Comparison of ENCODE assay signal across 29 cellular contexts in the genomic region with DNA sequence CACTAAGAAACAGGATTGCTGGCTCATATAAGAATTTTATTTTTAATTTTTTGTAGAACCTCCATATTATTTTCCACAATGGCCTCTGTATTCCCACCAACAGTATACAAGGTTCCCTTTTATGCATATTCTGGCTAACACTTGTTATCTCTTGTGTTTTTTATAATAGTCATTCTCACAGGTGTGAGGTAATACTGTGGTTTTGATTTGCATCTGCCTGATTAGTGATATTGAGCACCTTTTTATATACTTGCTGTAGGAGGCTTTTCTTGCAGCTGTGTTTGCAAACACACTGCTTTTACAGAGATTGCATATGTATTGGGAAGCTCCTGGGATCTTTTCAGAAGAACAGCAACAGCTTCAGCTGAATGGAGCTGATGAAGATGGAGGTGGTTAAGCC.
DNase-seq lines count a peak whose midpoint lies in the region; ATAC-seq, FAIRE-seq and TF ChIP-seq lines count a peak whose summit lies in the region.
"Had no signal": no experiment of that assay in that cellular context is flagged by ENCODE, and none has a peak within 500 bp of the region (broad histone marks: within the 10 kb centered on the region; RNA-seq: fewer than 3 reads in every experiment).

No MANE protein-coding gene starts in this region.

- SMC1A ChIA-PET in GM12878 (lab: Charles Lee; ENCODE audit: uncharacterized antibody, unreplicated experiment), result interaction anchor here (0.7 to 1.7 kb wide), 7 partner anchors 12 to 240 kb away, joined by 3 to 11 read pairs (median 3); no protein-coding TSS in a partner anchor

- H3K9ac ChIP-seq in GM12878 (ENCODE audit: control insufficient read depth, insufficient read depth, low read length), result no peak overlapping the region

- CTCF ChIA-PET in GM12878 (lab: Yijun Ruan, JAX), result no interaction called here
- CTCF ChIA-PET in CD8-positive, alpha-beta memory T cell (lab: Charles Lee), result no interaction called here

- H3K4me3 Mint-ChIP-seq in CD8-positive, alpha-beta memory T cell, result no peak overlapping the region
- H3K4me3 Mint-ChIP-seq: activated CD8-positive, alpha-beta T cell treated with anti-CD3 and anti-CD28 coated beads for 36 hours; activated naive CD4-positive, alpha-beta T cell treated with anti-CD3 and anti-CD28 coated beads, Interleukin-2, amount 50 U/mL, for 24 hours; CD8-positive, alpha-beta T cell; nephron; T-helper 2 cell treated with Interferon-gamma antibody and Interleukin-4, amounts not matched to agents 5 μg/mL and 100 μg/mL, for 36 hours had no signal

- H3K4me1 ChIP-seq in GM12878 (ENCODE audit: control insufficient read depth, insufficient read depth, low read length) (peaks cover 27% of the 10 kb centered on the region), left lung (peaks cover 0 to 6% of the 10 kb centered on the region in 2 donors)
- no peaks in the 10 kb centered on the region for H3K4me1 ChIP-seq in CD8-positive, alpha-beta memory T cell (ENCODE audit: insufficient read depth, low read length)
- H3K4me1 ChIP-seq: vagina had no signal

- peaks cover 0 to 2% (median 0%) of the 10 kb centered on the region in 5 donors for H3K9me3 Mint-ChIP-seq in CD8-positive, alpha-beta memory T cell
- H3K9me3 Mint-ChIP-seq: activated CD8-positive, alpha-beta T cell treated with anti-CD3 and anti-CD28 coated beads for 36 hours; activated naive CD4-positive, alpha-beta T cell treated with anti-CD3 and anti-CD28 coated beads, Interleukin-2, amount 50 U/mL, for 24 hours; CD8-positive, alpha-beta T cell; nephron; T-helper 2 cell treated with Interferon-gamma antibody and Interleukin-4, amounts not matched to agents 5 μg/mL and 100 μg/mL, for 36 hours had no signal

- BruUV-seq in GM12878 (replicated peaks; lab: Mats Ljungman, UMichigan), result no TSS peak

- TF ChIP-seq EP300 in GM12878 (IDR thresholded peaks at IDR 0.05; ENCODE audit: borderline replicate concordance in 1 of 2, control insufficient read depth in 1 of 2, low read depth in 2 of 2, low read length in 2 of 2), result peak in 1 of 2 experiments; percentile 54; a peak in 1 of 4 replicates

- DNase-seq in GM12878 (ENCODE audit: low read depth, low spot score) (no peak), left lung (no peak), GOT3 (lab: John Stamatoyannopoulos, UW) (no peak)
- DNase-seq in CD8-positive, alpha-beta memory T cell, result no peak
- DNase-seq in activated CD4-positive, alpha-beta T cell treated with anti-CD3 and anti-CD28 coated beads for 48 hours, result no peak
- DNase-seq: activated CD8-positive, alpha-beta T cell treated with anti-CD3 and anti-CD28 coated beads for 36 hours; CD8-positive, alpha-beta T cell; HCEC 1CT; MV-4-11; NCI-H146; NCI-H2107; NCI-H446; SIG-M5; sigmoid colon; stimulated activated CD4-positive, alpha-beta T cell treated with anti-CD3 and anti-CD28 coated beads, Interleukin-12 subunit alpha, Interleukin-12 subunit beta, amount 100 ng/mL, for 4 hours; stimulated activated CD4-positive, alpha-beta T cell treated with anti-CD3 and anti-CD28 coated beads, Interleukin-4, amount 100 ng/mL, for 24 hours; tibial artery had no signal

- no peaks in the 10 kb centered on the region for H4K20me1 ChIP-seq in GM12878 (ENCODE audit: control insufficient read depth, insufficient read depth)

- peaks cover 0 to 1% of the 10 kb centered on the region in 2 donors for H3K27me3 Mint-ChIP-seq in CD8-positive, alpha-beta memory T cell
- H3K27me3 Mint-ChIP-seq: activated CD8-positive, alpha-beta T cell treated with anti-CD3 and anti-CD28 coated beads for 36 hours had no signal

- H3K4me1 Mint-ChIP-seq in CD8-positive, alpha-beta memory T cell, result no peaks in the 10 kb centered on the region
- H3K4me1 Mint-ChIP-seq: activated naive CD4-positive, alpha-beta T cell treated with anti-CD3 and anti-CD28 coated beads, Interleukin-2, amount 50 U/mL, for 24 hours; nephron had no signal

- H3K27me3 ChIP-seq in GM12878 (replicated peaks in 1 of 2; ENCODE audit: control insufficient read depth in 2 of 2, insufficient read depth in 2 of 2, low read length in 1 of 2), result no peaks in the 10 kb centered on the region
- H3K27me3 ChIP-seq in CD8-positive, alpha-beta memory T cell (ENCODE audit: insufficient read depth, low read length, poor library complexity, severe bottlenecking), result no peaks in the 10 kb centered on the region
- no peaks in the 10 kb centered on the region for H3K27me3 ChIP-seq in left lung
- H3K27me3 ChIP-seq: gastroesophageal sphincter, sigmoid colon, tibial artery, vagina had no signal

- H3K4me3 ChIP-seq in GM12878, result no peak overlapping the region
- no peak overlapping the region for H3K4me3 ChIP-seq in CD8-positive, alpha-beta memory T cell (ENCODE audit: low read length)
- H3K4me3 ChIP-seq in left lung, result no peak overlapping the region
- H3K4me3 ChIP-seq: gastroesophageal sphincter, lung, sigmoid colon, tibial artery, vagina had no signal

- in situ Hi-C loops in GM12878 (cut with MboI), result no loop called here

- peak overlapping the region; percentile 29; the same call in 1 of the 2 replicates for H2AFZ ChIP-seq in GM12878 (ENCODE audit: control insufficient read depth, low read depth, low read length)

- TF ChIP-seq CTCF in GM12878 (IDR thresholded peaks at IDR 0.05 in 2 of 3, conservative IDR thresholded peaks at IDR 0.05 in 1 of 3; ENCODE audit: control insufficient read depth in 2 of 3, extremely low read depth in 1 of 3, insufficient read depth in 1 of 3, low read depth in 3 of 3, low read length in 3 of 3) (no peak), left lung (IDR thresholded peaks at IDR 0.05) (no peak)

- no peak for FAIRE-seq in GM12878 (lab: Jason Lieb, UNC)
- FAIRE-seq: bronchial epithelial cell, endothelial cell of umbilical vein, GM19239 had no signal

- H3K4me2 ChIP-seq in GM12878 (ENCODE audit: control insufficient read depth, insufficient read depth), result no peak overlapping the region

- intact Hi-C loops in GM12878 (cut with micrococcal nuclease; ENCODE audit: unreplicated experiment), result no loop called here
- intact Hi-C loops in left lung (cut with DNase I), result no loop called here

- ATAC-seq in GM18519 (IDR thresholded peaks at IDR 0.05; ENCODE audit: low FRiP score, unreplicated experiment) (peak; percentile 39), HG02642 (IDR thresholded peaks at IDR 0.05; ENCODE audit: poor library complexity, unreplicated experiment) (peak; percentile 64), HG03469 (IDR thresholded peaks at IDR 0.05; ENCODE audit: unreplicated experiment) (peak; percentile 39), GM12878 (peak; percentile 46), left lung (no peak)
- ATAC-seq: activated CD8-positive, alpha-beta T cell treated with anti-CD3 and anti-CD28 coated beads for 36 hours; CD8-positive, alpha-beta T cell; gastroesophageal sphincter had no signal

- H3K9me3 ChIP-seq in GM12878 (replicated peaks; ENCODE audit: control insufficient read depth, insufficient read depth, low read length), result no peaks in the 10 kb centered on the region; the same call in 1 of the 3 replicates
- H3K9me3 ChIP-seq in CD8-positive, alpha-beta memory T cell (ENCODE audit: low read length), result no peaks in the 10 kb centered on the region
- H3K9me3 ChIP-seq in left lung, result no peaks in the 10 kb centered on the region
- H3K9me3 ChIP-seq: gastroesophageal sphincter, sigmoid colon, tibial artery, vagina had no signal

- POLR2A ChIA-PET in GM12878 (lab: Charles Lee), result interaction anchor here (1.2 kb wide), 1 partner anchor 11 kb away, joined by 3 read pairs; no protein-coding TSS in a partner anchor
- POLR2A ChIA-PET in CD8-positive, alpha-beta memory T cell (lab: Charles Lee), result no interaction called here

- no peaks in the 10 kb centered on the region for H3K36me3 ChIP-seq in GM12878 (ENCODE audit: control insufficient read depth in 2 of 2, insufficient read depth in 2 of 2, low read length in 1 of 2)
- H3K36me3 ChIP-seq in CD8-positive, alpha-beta memory T cell (ENCODE audit: insufficient read depth, low read length), result no peaks in the 10 kb centered on the region
- H3K36me3 ChIP-seq in left lung, result no peaks in the 10 kb centered on the region
- H3K36me3 ChIP-seq: gastroesophageal sphincter, sigmoid colon, tibial artery, vagina had no signal

- RAD21 ChIA-PET in GM12878 (lab: Charles Lee; ENCODE audit: unreplicated experiment), result interaction anchor here (1.1 to 1.3 kb wide), 2 partner anchors 12 to 31 kb away, joined by 3 to 4 read pairs; no protein-coding TSS in a partner anchor

- no peak overlapping the region for H3K27ac Mint-ChIP-seq in CD8-positive, alpha-beta memory T cell
- H3K27ac Mint-ChIP-seq: activated CD8-positive, alpha-beta T cell treated with anti-CD3 and anti-CD28 coated beads for 36 hours; CD8-positive, alpha-beta T cell; nephron; T-helper 2 cell treated with Interferon-gamma antibody and Interleukin-4, amounts not matched to agents 5 μg/mL and 100 μg/mL, for 36 hours had no signal

- H3K27ac ChIP-seq in GM12878 (ENCODE audit: control insufficient read depth, insufficient read depth) (no peak overlapping the region), left lung (no peak overlapping the region)
- no peak overlapping the region for H3K27ac ChIP-seq in CD8-positive, alpha-beta memory T cell (ENCODE audit: low read depth, low read length)
- H3K27ac ChIP-seq: gastroesophageal sphincter, sigmoid colon, vagina had no signal

- no peaks in the 10 kb centered on the region for H3K36me3 Mint-ChIP-seq in CD8-positive, alpha-beta memory T cell
- H3K36me3 Mint-ChIP-seq: activated naive CD4-positive, alpha-beta T cell treated with anti-CD3 and anti-CD28 coated beads, Interleukin-2, amount 50 U/mL, for 24 hours; CD8-positive, alpha-beta T cell had no signal

- TF ChIP-seq RAD21 in GM12878 (IDR thresholded peaks at IDR 0.05; ENCODE audit: insufficient read depth, low read depth, low read length), result no peak

- no peaks in the 10 kb centered on the region for H3K79me2 ChIP-seq in GM12878 (ENCODE audit: control insufficient read depth, insufficient read depth, low read length)

- TF ChIP-seq POLR2A in GM12878 (IDR thresholded peaks at IDR 0.05; ENCODE audit: low read depth, low read length), result no peak
